Comparison of ENCODE assay signal across 9 cellular contexts in genomic region chr6:5471044-5471443, GRCh38.
DNase-seq lines count a peak whose midpoint lies in the region; ATAC-seq and TF ChIP-seq lines count a peak whose summit lies in the region.
"Had no signal": no experiment of that assay in that cellular context is flagged by ENCODE, and none has a peak within 500 bp of the region (broad histone marks: within the 10 kb centered on the region; RNA-seq: fewer than 3 reads in every experiment).

No MANE protein-coding gene starts in this region.

- no peak overlapping the region for H3K27ac ChIP-seq in liver (ENCODE audit: low read depth in 1 of 2, low read length in 2 of 2)
- no peak overlapping the region for H3K27ac ChIP-seq in ovary
- H3K27ac ChIP-seq: skin epidermis had no signal

- DNase-seq in NCI-H460 (ENCODE audit: extremely low read depth, low read depth) (peak; percentile 33), dedifferentiated amniotic fluid mesenchymal stem cell (ENCODE audit: extremely low spot score) (peak; percentile 43), ovary (no peak)
- DNase-seq in activated CD4-positive, alpha-beta T cell treated with anti-CD3 and anti-CD28 coated beads, Interleukin-2, amount 10 ng/mL, durations not matched to agents 7 days and 5 days, result peak; percentile 73
- peak; percentile 27 for DNase-seq in stimulated activated CD8-positive, alpha-beta memory T cell treated with anti-CD3 and anti-CD28 coated beads, Interleukin-12 subunit alpha, Interleukin-12 subunit beta, amount 100 ng/mL, for 1 hour (ENCODE audit: low read depth)

- no peak overlapping the region for H3K4me3 Mint-ChIP-seq in activated CD4-positive, alpha-beta T cell treated with anti-CD3 and anti-CD28 coated beads, Interleukin-2, amount 10 ng/mL, durations not matched to agents 7 days and 5 days

- POLR2A ChIA-PET in activated CD4-positive, alpha-beta T cell treated with anti-CD3 and anti-CD28 coated beads, Interleukin-2, amount 10 ng/mL, durations not matched to agents 7 days and 5 days (lab: Charles Lee), result no interaction called here

- peak; percentile 82 for ATAC-seq in HG03159 (IDR thresholded peaks at IDR 0.05; ENCODE audit: unreplicated experiment)

- H3K9ac ChIP-seq in liver (ENCODE audit: low read depth in 1 of 2, low read length in 2 of 2), result no peak overlapping the region

- no peaks in the 10 kb centered on the region for H3K4me1 ChIP-seq in liver (ENCODE audit: control insufficient read depth in 4 of 4, insufficient read depth in 4 of 4, low read length in 3 of 4)
- no peaks in the 10 kb centered on the region for H3K4me1 ChIP-seq in ovary (ENCODE audit: insufficient read depth)

- H3K27me3 Mint-ChIP-seq in activated CD4-positive, alpha-beta T cell treated with anti-CD3 and anti-CD28 coated beads, Interleukin-2, amount 10 ng/mL, durations not matched to agents 7 days and 5 days, result no peaks in the 10 kb centered on the region

- 34% methylated on average over 8 of the region's 8 CpGs for WGBS in liver
- WGBS in ovary, 3 donors, result 15 to 24% (median 21%) methylated on average over 8 of the region's 8 CpGs

- H3K9me3 Mint-ChIP-seq in activated CD4-positive, alpha-beta T cell treated with anti-CD3 and anti-CD28 coated beads, Interleukin-2, amount 10 ng/mL, durations not matched to agents 7 days and 5 days, result no peaks in the 10 kb centered on the region

- H3K9me3 ChIP-seq in liver (ENCODE audit: control insufficient read depth in 4 of 4, low read length in 3 of 4) (no peaks in the 10 kb centered on the region), ovary (no peaks in the 10 kb centered on the region)

- intact Hi-C loops in ovary (cut with DNase I), result no loop called here

- H3K36me3 Mint-ChIP-seq in activated CD4-positive, alpha-beta T cell treated with anti-CD3 and anti-CD28 coated beads, Interleukin-2, amount 10 ng/mL, durations not matched to agents 7 days and 5 days (ENCODE audit: low read depth), result no peaks in the 10 kb centered on the region

- no peaks in the 10 kb centered on the region for H3K4me1 Mint-ChIP-seq in activated CD4-positive, alpha-beta T cell treated with anti-CD3 and anti-CD28 coated beads, Interleukin-2, amount 10 ng/mL, durations not matched to agents 7 days and 5 days

- H3K27me3 ChIP-seq in liver (ENCODE audit: control insufficient read depth in 4 of 4, insufficient read depth in 4 of 4, low read length in 3 of 4), result no peaks in the 10 kb centered on the region
- H3K27me3 ChIP-seq in ovary, result no peaks in the 10 kb centered on the region

- TF ChIP-seq RAD21 in liver (IDR thresholded peaks at IDR 0.05), result peak; percentile 77 to 83

- H3K4me3 ChIP-seq in liver (ENCODE audit: low read depth in 1 of 3, low read length in 3 of 3) (no peak overlapping the region), ovary (no peak overlapping the region)
- H3K4me3 ChIP-seq: skin epidermis had no signal

- no peak for TF ChIP-seq POLR2A in ovary (IDR thresholded peaks at IDR 0.05)

- H3K36me3 ChIP-seq in liver (ENCODE audit: control insufficient read depth in 4 of 4, insufficient read depth in 3 of 4, low read depth in 1 of 4, low read length in 3 of 4) (peaks cover 0 to 1% (median 0%) of the 10 kb centered on the region in 4 donors), ovary (no peaks in the 10 kb centered on the region)

- CTCF ChIA-PET in activated CD4-positive, alpha-beta T cell treated with anti-CD3 and anti-CD28 coated beads, Interleukin-2, amount 10 ng/mL, durations not matched to agents 7 days and 5 days (lab: Charles Lee), result interaction anchor here (0.6 to 1.8 kb wide), 16 partner anchors 12 to 661 kb away, joined by 3 to 9 read pairs (median 4); no protein-coding TSS in a partner anchor

- H3K27ac Mint-ChIP-seq in activated CD4-positive, alpha-beta T cell treated with anti-CD3 and anti-CD28 coated beads, Interleukin-2, amount 10 ng/mL, durations not matched to agents 7 days and 5 days, result no peak overlapping the region

- no peak for TF ChIP-seq EP300 in ovary (IDR thresholded peaks at IDR 0.05)

- peak; percentile 86 for TF ChIP-seq CTCF in GM12873 (IDR thresholded peaks at IDR 0.05; ENCODE audit: insufficient read depth, low read depth, low read length, missing control alignments)
- TF ChIP-seq CTCF in liver (IDR thresholded peaks at IDR 0.05; ENCODE audit: low read depth, low read length, missing input control), result peak; percentile 55
- TF ChIP-seq CTCF in ovary (IDR thresholded peaks at IDR 0.05), result no peak

TF ChIP-seq in liver, 16 proteins besides CTCF, POLR2A, EP300 and RAD21:
- TF ChIP-seq MAX (IDR thresholded peaks at IDR 0.05), result no peak
- no peak for TF ChIP-seq NR2F2 (IDR thresholded peaks at IDR 0.05)
- TF ChIP-seq FOXA1 (IDR thresholded peaks at IDR 0.05), result no peak
- no peak for TF ChIP-seq ZBTB33 (IDR thresholded peaks at IDR 0.05)
- TF ChIP-seq REST (IDR thresholded peaks at IDR 0.05), result no peak
- no peak for TF ChIP-seq SP1 (IDR thresholded peaks at IDR 0.05)
- TF ChIP-seq FOXA2 (IDR thresholded peaks at IDR 0.05), result no peak
- no peak for TF ChIP-seq JUND (IDR thresholded peaks at IDR 0.05)
- TF ChIP-seq HNF4G (IDR thresholded peaks at IDR 0.05), result no peak
- no peak for TF ChIP-seq RXRA (IDR thresholded peaks at IDR 0.05)
- no peak for TF ChIP-seq GABPA (IDR thresholded peaks at IDR 0.05 in 1 of 2, conservative IDR thresholded peaks at IDR 0.05 in 1 of 2)
- TF ChIP-seq HNF4A (conservative IDR thresholded peaks at IDR 0.05), result no peak
- no peak for TF ChIP-seq EGR1 (IDR thresholded peaks at IDR 0.05; ENCODE audit: low read depth in 2 of 2)
- TF ChIP-seq YY1 (IDR thresholded peaks at IDR 0.05), result no peak

Comparison
In these comparisons a context has a peak if more than half of its experiments do, and no peak if none do; other contexts are left out.
1. CTCF ChIP-seq: peak in GM12873 (single experiment) and liver (single experiment); none in ovary (0 of 3).
2. DNase-seq: peak in NCI-H460 (single experiment), activated CD4-positive, alpha-beta T cell treated with anti-CD3 and anti-CD28 coated beads, Interleukin-2, amount 10 ng/mL, durations not matched to agents 7 days and 5 days (single experiment), dedifferentiated amniotic fluid mesenchymal stem cell (single experiment) and stimulated activated CD8-positive, alpha-beta memory T cell treated with anti-CD3 and anti-CD28 coated beads, Interleukin-12 subunit alpha, Interleukin-12 subunit beta, amount 100 ng/mL, for 1 hour (single experiment); none in ovary (0 of 5).